12 cellular contexts compared by ENCODE assay signal in genomic region chr20:59825944-59826759, GRCh38.
DNase-seq lines count a peak whose midpoint lies in the region; ATAC-seq and TF ChIP-seq lines count a peak whose summit lies in the region.
"Had no signal": no experiment of that assay in that cellular context is flagged by ENCODE, and none has a peak within 500 bp of the region (broad histone marks: within the 10 kb centered on the region; RNA-seq: fewer than 3 reads in every experiment).

No MANE protein-coding gene starts in this region.

- H3K9ac ChIP-seq in GM23248 = no peak overlapping the region

- H3K36me3 ChIP-seq in GM23248 (ENCODE audit: low read depth) = no peaks in the 10 kb centered on the region
- H3K36me3 ChIP-seq: breast epithelium, ovary had no signal

- peak; percentile 90 for DNase-seq in DMS79 treated with DMSO at 0.1 percent for 48 hours (lab: John Stamatoyannopoulos, UW)
- peak; percentile 72 for DNase-seq in NCI-H2107 (lab: John Stamatoyannopoulos, UW)
- DNase-seq in coronary artery (ENCODE audit: low spot score) = peak; percentile 64
- DNase-seq in neural crest cell (ENCODE audit: low read depth, low spot score) = no peak
- DNase-seq in glutamatergic neuron = no peak
- DNase-seq in activated CD4-positive, alpha-beta T cell treated with anti-CD3 and anti-CD28 coated beads, Interleukin-2, amount 50 U/mL, for 1 hour = no peak
- no peak for DNase-seq in GM23248
- DNase-seq: CD4-positive, CD25-positive, alpha-beta regulatory T cell had no signal

- no peaks in the 10 kb centered on the region for H3F3A ChIP-seq in GM23248 (ENCODE audit: insufficient read depth)

- WGBS in GM23248 (ENCODE audit: low coverage in 1 of 2, low lambda C conversion rate in 2 of 2, missing lambda C conversion rate in 2 of 2), 2 experiments = 69 to 75% methylated on average over 11 of the region's 11 CpGs

- H3K27ac Mint-ChIP-seq in neural crest cell (ENCODE audit: unreplicated experiment) = peak overlapping the region; percentile 54
- H3K27ac Mint-ChIP-seq in glutamatergic neuron (ENCODE audit: unreplicated experiment) = no peak overlapping the region
- H3K27ac Mint-ChIP-seq: IgD-negative memory B cell had no signal

- H3K4me3 Mint-ChIP-seq in neural crest cell (no peak overlapping the region), glutamatergic neuron (ENCODE audit: unreplicated experiment) (no peak overlapping the region)
- H3K4me3 Mint-ChIP-seq: CD4-positive, CD25-positive, alpha-beta regulatory T cell; IgD-negative memory B cell had no signal

- no peak overlapping the region for H2AFZ ChIP-seq in GM23248

- no peaks in the 10 kb centered on the region for H3K9me3 ChIP-seq in GM23248 (ENCODE audit: low read depth)
- H3K9me3 ChIP-seq: breast epithelium, ovary had no signal

- H3K9me3 Mint-ChIP-seq in neural crest cell (no peaks in the 10 kb centered on the region), glutamatergic neuron (ENCODE audit: unreplicated experiment) (peaks cover 10% of the 10 kb centered on the region)

- H3K4me1 Mint-ChIP-seq in neural crest cell (peaks cover 26% of the 10 kb centered on the region), glutamatergic neuron (ENCODE audit: low read depth, unreplicated experiment) (peaks cover 32% of the 10 kb centered on the region)
- H3K4me1 Mint-ChIP-seq: CD4-positive, CD25-positive, alpha-beta regulatory T cell; IgD-negative memory B cell had no signal

- H3K27me3 ChIP-seq in GM23248 (replicated peaks; ENCODE audit: insufficient read depth) = no peaks in the 10 kb centered on the region; the same call in 1 of the 2 replicates
- H3K27me3 ChIP-seq: ovary had no signal

- H3K27me3 Mint-ChIP-seq in neural crest cell (ENCODE audit: low read depth) (no peaks in the 10 kb centered on the region), glutamatergic neuron (ENCODE audit: unreplicated experiment) (peaks cover 19% of the 10 kb centered on the region)

- ATAC-seq in HG02623 (IDR thresholded peaks at IDR 0.05; ENCODE audit: unreplicated experiment) = no peak

- no peaks in the 10 kb centered on the region for H3K9me2 ChIP-seq in GM23248 (ENCODE audit: insufficient read depth)

- no peak overlapping the region for H3K4me2 ChIP-seq in GM23248 (ENCODE audit: unreplicated experiment)

- H3K4me3 ChIP-seq in coronary artery (no peak overlapping the region), GM23248 (no peak overlapping the region)
- H3K4me3 ChIP-seq: breast epithelium, ovary had no signal

- H3K4me1 ChIP-seq in GM23248 (ENCODE audit: insufficient read depth) = no peaks in the 10 kb centered on the region
- H3K4me1 ChIP-seq: breast epithelium had no signal

- H3K27ac ChIP-seq in coronary artery (no peak overlapping the region), GM23248 (no peak overlapping the region)
- H3K27ac ChIP-seq: breast epithelium, ovary had no signal

- no peaks in the 10 kb centered on the region for H3K79me2 ChIP-seq in GM23248 (ENCODE audit: insufficient read depth)

- in situ Hi-C loops in GM23248 (cut with MboI) = no loop called here

- H4K20me1 ChIP-seq in GM23248 (ENCODE audit: insufficient read depth) = no peaks in the 10 kb centered on the region

- no peak for TF ChIP-seq CTCF in coronary artery (IDR thresholded peaks at IDR 0.05)
- no peak for TF ChIP-seq CTCF in neural crest cell (conservative IDR thresholded peaks at IDR 0.05)
- TF ChIP-seq CTCF in glutamatergic neuron (IDR thresholded peaks at IDR 0.05; ENCODE audit: partially characterized antibody, unreplicated experiment) = no peak

- H3K36me3 Mint-ChIP-seq in neural crest cell (ENCODE audit: low read depth) (no peaks in the 10 kb centered on the region), glutamatergic neuron (ENCODE audit: unreplicated experiment) (peaks cover 5% of the 10 kb centered on the region)
- H3K36me3 Mint-ChIP-seq: CD4-positive, CD25-positive, alpha-beta regulatory T cell had no signal

Comparison
In these comparisons a context has a peak if more than half of its experiments do, and no peak if none do; other contexts are left out.
1. DNase-seq: peak in DMS79 treated with DMSO at 0.1 percent for 48 hours (single experiment), NCI-H2107 (single experiment) and coronary artery (single experiment); none in neural crest cell (single experiment), glutamatergic neuron (single experiment), activated CD4-positive, alpha-beta T cell treated with anti-CD3 and anti-CD28 coated beads, Interleukin-2, amount 50 U/mL, for 1 hour (single experiment) and GM23248 (single experiment).